9 cellular contexts compared by ENCODE assay signal in genomic region chr6:145962581-145962980, GRCh38. TPM values are rescaled to one million over a fixed set of nuclear protein-coding genes. Genes with fewer than 3 reads are reported as not detected.
DNase-seq lines count a peak whose midpoint lies in the region; ATAC-seq and TF ChIP-seq lines count a peak whose summit lies in the region.
"Had no signal": no experiment of that assay in that cellular context is flagged by ENCODE, and none has a peak within 500 bp of the region (broad histone marks: within the 10 kb centered on the region; RNA-seq: fewer than 3 reads in every experiment).

No MANE protein-coding gene starts in this region.

- H3K4me1 ChIP-seq in BLaER1, result peaks cover 28% of the 10 kb centered on the region
- H3K4me1 ChIP-seq in mammary epithelial cell (ENCODE audit: insufficient read depth, low read length), result peaks cover 5% of the 10 kb centered on the region
- no peaks in the 10 kb centered on the region for H3K4me1 ChIP-seq in prostate gland (replicated peaks)

- no peak for TF ChIP-seq POLR2A in prostate gland (IDR thresholded peaks at IDR 0.05)

- no TSS peak for BruUV-seq in mammary epithelial cell (replicated peaks; lab: Mats Ljungman, UMichigan)

- H3K4me2 ChIP-seq in BLaER1 (peak overlapping the region; percentile 80), mammary epithelial cell (ENCODE audit: insufficient read depth, low read depth, low read length) (peak overlapping the region; percentile 88)

- ATAC-seq in natural killer cell, result no peak

- H3K27ac ChIP-seq in BLaER1, result no peak overlapping the region
- H3K27ac ChIP-seq in mammary epithelial cell (ENCODE audit: insufficient read depth, low read depth, low read length), result peak overlapping the region; percentile 71
- H3K27ac ChIP-seq in prostate gland, result no peak overlapping the region

- H2AFZ ChIP-seq in mammary epithelial cell (ENCODE audit: low read depth, low read length), result no peak overlapping the region

- CTCF ChIA-PET in mammary epithelial cell (lab: Charles Lee; ENCODE audit: low non-redundant PET), result no interaction called here

- no peak for DNase-seq in mammary epithelial cell
- no peak for DNase-seq in natural killer cell
- DNase-seq in prostate gland (ENCODE audit: low spot score), result no peak
- no peak for DNase-seq in iPS-NIHi11 (ENCODE audit: low spot score)
- DNase-seq in G401 (ENCODE audit: low spot score), result no peak
- no peak for DNase-seq in cerebellar cortex (ENCODE audit: low spot score)

- H3K4me3 Mint-ChIP-seq in IgD-negative memory B cell (peak overlapping the region in 3 of 4 donors; percentile 85 to 96 (median 96)), natural killer cell (peak overlapping the region; percentile 97)

- 0 out of 2 replicates have a peak overlapping the region, but pooled peaks have one; percentile 87 for H3K9ac ChIP-seq in BLaER1
- no peak overlapping the region for H3K9ac ChIP-seq in mammary epithelial cell (ENCODE audit: insufficient read depth, low read length)

- in situ Hi-C loops in mammary epithelial cell (cut with MboI; ENCODE audit: low sequenced_read_pairs in 2 of 2), result no loop called here
- in situ Hi-C loops in G401 (cut with HindIII; ENCODE audit: low sequenced_read_pairs), result no loop called here

- H3K4me1 Mint-ChIP-seq in IgD-negative memory B cell (peaks cover 35 to 45% (median 37%) of the 10 kb centered on the region in 3 donors), natural killer cell (peaks cover 32 to 36% of the 10 kb centered on the region in 2 donors)

- H3K36me3 ChIP-seq in BLaER1 (peaks cover 10% of the 10 kb centered on the region), mammary epithelial cell (ENCODE audit: insufficient read depth, low read length) (no peaks in the 10 kb centered on the region), prostate gland (no peaks in the 10 kb centered on the region)

- no peaks in the 10 kb centered on the region for H3K9me3 Mint-ChIP-seq in IgD-negative memory B cell
- H3K9me3 Mint-ChIP-seq in natural killer cell, result no peaks in the 10 kb centered on the region
- H3K9me3 Mint-ChIP-seq: dendritic cell treated with granulocyte-macrophage colony-stimulating factor and Interleukin-4, amounts not matched to agents 40 ng/mL and 50 ng/mL, for 4 days had no signal

- dilution Hi-C loops in mammary epithelial cell (cut with HindIII; ENCODE audit: low sequenced_read_pairs), result no loop called here

- H3K4me3 ChIP-seq in BLaER1 (peak overlapping the region; percentile 82; the same call in 1 of the 2 replicates), mammary epithelial cell (replicated peaks in 1 of 3; ENCODE audit: insufficient read depth in 1 of 3, low read depth in 2 of 3, low read length in 3 of 3) (peak overlapping the region in 2 of 3 experiments; percentile 68 to 96), prostate gland (no peak overlapping the region)

- H3K27me3 ChIP-seq in BLaER1, result no peaks in the 10 kb centered on the region
- no peaks in the 10 kb centered on the region for H3K27me3 ChIP-seq in mammary epithelial cell (ENCODE audit: insufficient read depth, low read length)
- H3K27me3 ChIP-seq in prostate gland (replicated peaks; ENCODE audit: insufficient read depth), result no peaks in the 10 kb centered on the region

- H3K79me2 ChIP-seq in mammary epithelial cell (ENCODE audit: insufficient read depth, low read length), result peaks cover 62% of the 10 kb centered on the region

- intact Hi-C loops in mammary epithelial cell (cut with micrococcal nuclease) (loop anchor here (10.0 kb wide), 2 partner anchors 398 to 582 kb away; partner anchors contain the start of gene RAB32), natural killer cell (cut with micrococcal nuclease) (loop anchor here (10.0 kb wide), 1 partner anchor 228 kb away; the partner anchor contains the start of gene EPM2A), prostate gland (cut with DNase I) (loop anchor here (2.0 to 10.0 kb wide), 3 partner anchors 150 to 582 kb away; partner anchors contain the start of genes EPM2A, FBXO30 and RAB32)

- H3K9me3 ChIP-seq in BLaER1, result no peaks in the 10 kb centered on the region
- H3K9me3 ChIP-seq in mammary epithelial cell (replicated peaks; ENCODE audit: insufficient read depth, low read length), result no peaks in the 10 kb centered on the region
- no peaks in the 10 kb centered on the region for H3K9me3 ChIP-seq in prostate gland

- TF ChIP-seq CTCF in mammary epithelial cell (conservative IDR thresholded peaks at IDR 0.05 in 1 of 2, IDR thresholded peaks at IDR 0.05 in 1 of 2; ENCODE audit: extremely low read depth in 1 of 2, insufficient read depth in 1 of 2, low read depth in 1 of 2, low read length in 2 of 2) (no peak), natural killer cell (IDR thresholded peaks at IDR 0.05) (no peak), prostate gland (IDR thresholded peaks at IDR 0.05) (no peak)

- peaks cover 52% of the 10 kb centered on the region for H4K20me1 ChIP-seq in BLaER1
- H4K20me1 ChIP-seq in mammary epithelial cell (ENCODE audit: insufficient read depth, low read length), result no peaks in the 10 kb centered on the region

- H3K27ac Mint-ChIP-seq in IgD-negative memory B cell (no peak overlapping the region), natural killer cell (peak overlapping the region in 1 of 2 donors; percentile 93)

- H3K36me3 Mint-ChIP-seq in IgD-negative memory B cell (no peaks in the 10 kb centered on the region), natural killer cell (no peaks in the 10 kb centered on the region)

- H3K27me3 Mint-ChIP-seq in IgD-negative memory B cell (no peaks in the 10 kb centered on the region), natural killer cell (ENCODE audit: low read depth in 2 of 2) (no peaks in the 10 kb centered on the region)
- H3K27me3 Mint-ChIP-seq: dendritic cell treated with granulocyte-macrophage colony-stimulating factor and Interleukin-4, amounts not matched to agents 40 ng/mL and 50 ng/mL, for 4 days had no signal

RNA-seq across cellular contexts. Expression of gene SHPRH, which starts 1.6 kb away (rescaled TPM):
- polyA plus RNA-seq in IgD-negative memory B cell (10.8 TPM), mammary epithelial cell (4.9 TPM)
- total RNA-seq in mammary epithelial cell (10 to 100 TPM; 11.6 to 18.5 TPM), natural killer cell (10 to 100 TPM; 19.9 to 25.4 (median 20.0) TPM), prostate gland (10 to 100 TPM; 18.1 to 44.6 TPM)
- 37.7 TPM for polyA minus RNA-seq in mammary epithelial cell
- total RNA-seq in G401 (2014; rRNA removed; shearing (Covaris generic)), result 7.0 and 14.1 TPM in 2 replicates

Comparison
In these comparisons a context has a peak if more than half of its experiments do, and no peak if none do; other contexts are left out.
1. H3K4me3 ChIP-seq: peak in BLaER1 (single experiment) and mammary epithelial cell (2 of 3); none in prostate gland (0 of 2).